In genomic region chr13:43304945-43305344, GRCh38 we compare ENCODE assay signal across 1 cellular context.
TF ChIP-seq lines count a peak whose summit lies in the region.

No MANE protein-coding gene starts in this region.

TF ChIP-seq in HCT116, 20 proteins besides CTCF, POLR2A, EP300 and RAD21 (continued from another document):
- TF ChIP-seq REST (IDR thresholded peaks at IDR 0.05; ENCODE audit: low read depth) (no peak), EGR1 (IDR thresholded peaks at IDR 0.05; ENCODE audit: low read depth) (no peak), JUND (IDR thresholded peaks at IDR 0.05) (no peak), POLR2AphosphoS5 (IDR thresholded peaks at IDR 0.05; ENCODE audit: low read depth, low read length) (no peak), MAX (IDR thresholded peaks at IDR 0.05) (no peak)
- TF ChIP-seq, protein P1, sequence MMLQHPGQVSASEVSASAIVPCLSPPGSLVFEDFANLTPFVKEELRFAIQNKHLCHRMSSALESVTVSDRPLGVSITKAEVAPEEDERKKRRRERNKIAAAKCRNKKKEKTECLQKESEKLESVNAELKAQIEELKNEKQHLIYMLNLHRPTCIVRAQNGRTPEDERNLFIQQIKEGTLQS (IDR thresholded peaks at IDR 0.05), result no peak
